In genomic region chr19:43581467-43581866, GRCh38 we compare ENCODE assay signal across 14 cellular contexts. TPM values are rescaled to one million over a fixed set of nuclear protein-coding genes. Genes with fewer than 3 reads are reported as not detected.
DNase-seq lines count a peak whose midpoint lies in the region; ATAC-seq and TF ChIP-seq lines count a peak whose summit lies in the region.
"Had no signal": no experiment of that assay in that cellular context is flagged by ENCODE, and none has a peak within 500 bp of the region (broad histone marks: within the 10 kb centered on the region; RNA-seq: fewer than 3 reads in every experiment).

No MANE protein-coding gene starts in this region.

- peaks cover 65 to 84% (median 74%) of the 10 kb centered on the region in 10 experiments for H3K4me1 ChIP-seq in BLaER1 treated with 17β-estradiol and CSF1 and Interleukin-3, amounts not matched to agents 10 nM and 100 nM
- peaks cover 9% of the 10 kb centered on the region for H3K4me1 ChIP-seq in HUES6 (ENCODE audit: control insufficient read depth, insufficient read depth, low read length)
- H3K4me1 ChIP-seq in neural progenitor cell = peaks cover 6% of the 10 kb centered on the region

- H3K9ac ChIP-seq in BLaER1 treated with 17β-estradiol and CSF1 and Interleukin-3, amounts not matched to agents 10 nM and 100 nM = peak overlapping the region in 3 of 11 experiments; percentile 3 to 27 (median 14); a peak in 5 of 22 replicates
- H3K9ac ChIP-seq in HUES6 (ENCODE audit: low read length) (no peak overlapping the region), neural progenitor cell (no peak overlapping the region)

- H3K4me1 Mint-ChIP-seq in dendritic cell treated with granulocyte-macrophage colony-stimulating factor and Interleukin-4, amounts not matched to agents 40 ng/mL and 50 ng/mL, for 4 days (ENCODE audit: low read depth) = peaks cover 41% of the 10 kb centered on the region
- peaks cover 28% of the 10 kb centered on the region for H3K4me1 Mint-ChIP-seq in neural progenitor cell

- peaks cover 10% of the 10 kb centered on the region for H3K36me3 Mint-ChIP-seq in dendritic cell treated with granulocyte-macrophage colony-stimulating factor and Interleukin-4, amounts not matched to agents 40 ng/mL and 50 ng/mL, for 4 days (ENCODE audit: low read depth)
- peaks cover 13% of the 10 kb centered on the region for H3K36me3 Mint-ChIP-seq in neural progenitor cell

- no peaks in the 10 kb centered on the region for H3K27me3 Mint-ChIP-seq in dendritic cell treated with granulocyte-macrophage colony-stimulating factor and Interleukin-4, amounts not matched to agents 40 ng/mL and 50 ng/mL, for 4 days
- peaks cover 2% of the 10 kb centered on the region for H3K27me3 Mint-ChIP-seq in neural progenitor cell (ENCODE audit: insufficient read depth, low read depth)

- H3K27ac ChIP-seq in BLaER1 treated with 17β-estradiol and CSF1 and Interleukin-3, amounts not matched to agents 10 nM and 100 nM = peak overlapping the region in 8 of 11 experiments; percentile 64 to 87 (median 82); a peak in 16 of 22 replicates
- H3K27ac ChIP-seq in HUES6 (ENCODE audit: low read depth, low read length) = no peak overlapping the region
- H3K27ac ChIP-seq in neural progenitor cell = no peak overlapping the region
- H3K27ac ChIP-seq: HL-60 had no signal

- no peaks in the 10 kb centered on the region for H4K20me1 ChIP-seq in BLaER1 treated with 17β-estradiol and CSF1 and Interleukin-3, amounts not matched to agents 10 nM and 100 nM
- H4K20me1 ChIP-seq in neural progenitor cell (ENCODE audit: low read depth) = no peaks in the 10 kb centered on the region

- no peak for DNase-seq in neural progenitor cell (ENCODE audit: low spot score)
- no peak for DNase-seq in NCI-H510A treated with DMSO at 0.1 percent for 48 hours (lab: John Stamatoyannopoulos, UW)
- no peak for DNase-seq in NCI-H2227 (lab: John Stamatoyannopoulos, UW; ENCODE audit: unreplicated experiment)
- DNase-seq: activated T-cell treated with anti-CD3 and anti-CD28 coated beads, Interleukin-2, amount 50 U/mL, for 1 hour; left lung; NCI-H1048; NK-92 treated with Interleukin-12 subunit alpha and Interleukin-12 subunit beta, amount 100 ng/mL, for 24 hours had no signal

- no peaks in the 10 kb centered on the region for H3K9me3 Mint-ChIP-seq in dendritic cell treated with granulocyte-macrophage colony-stimulating factor and Interleukin-4, amounts not matched to agents 40 ng/mL and 50 ng/mL, for 4 days
- peaks cover 2% of the 10 kb centered on the region for H3K9me3 Mint-ChIP-seq in neural progenitor cell

- no peak overlapping the region for H3K4me3 ChIP-seq in BLaER1 treated with 17β-estradiol and CSF1 and Interleukin-3, amounts not matched to agents 10 nM and 100 nM
- peak overlapping the region; percentile 42 for H3K4me3 ChIP-seq in HUES6 (ENCODE audit: low read depth, low read length)
- H3K4me3 ChIP-seq in neural progenitor cell = peak overlapping the region; percentile 69

- no peak overlapping the region for H2AFZ ChIP-seq in neural progenitor cell (replicated peaks)

- peaks cover 18% of the 10 kb centered on the region for H3K79me2 ChIP-seq in neural progenitor cell (ENCODE audit: low read depth)

- H3K4me3 Mint-ChIP-seq in dendritic cell treated with granulocyte-macrophage colony-stimulating factor and Interleukin-4, amounts not matched to agents 40 ng/mL and 50 ng/mL, for 4 days = no peak overlapping the region
- no peak overlapping the region for H3K4me3 Mint-ChIP-seq in neural progenitor cell

- no peak for TF ChIP-seq CTCF in neural progenitor cell (IDR thresholded peaks at IDR 0.05)

- peaks cover 0 to 15% (median 9%) of the 10 kb centered on the region in 11 experiments; a peak in 13 of 22 replicates for H3K9me3 ChIP-seq in BLaER1 treated with 17β-estradiol and CSF1 and Interleukin-3, amounts not matched to agents 10 nM and 100 nM (replicated peaks in 1 of 11)
- no peaks in the 10 kb centered on the region for H3K9me3 ChIP-seq in HUES6 (ENCODE audit: control insufficient read depth, insufficient read depth, low read depth, low read length)
- H3K9me3 ChIP-seq in neural progenitor cell (ENCODE audit: low read depth) = no peaks in the 10 kb centered on the region
- H3K9me3 ChIP-seq: left lung had no signal

- intact Hi-C loops in dendritic cell treated with granulocyte-macrophage colony-stimulating factor and Interleukin-4, amounts not matched to agents 40 ng/mL and 50 ng/mL, for 4 days (cut with micrococcal nuclease) = no loop called here

- peaks cover 12% of the 10 kb centered on the region for H3F3A ChIP-seq in neural progenitor cell (ENCODE audit: low read depth)

- H3K27ac Mint-ChIP-seq in dendritic cell treated with granulocyte-macrophage colony-stimulating factor and Interleukin-4, amounts not matched to agents 40 ng/mL and 50 ng/mL, for 4 days = peak overlapping the region; percentile 16
- H3K27ac Mint-ChIP-seq in neural progenitor cell = no peak overlapping the region

- peak overlapping the region; percentile 41 to 78 (median 64) for H3K4me2 ChIP-seq in BLaER1 treated with 17β-estradiol and CSF1 and Interleukin-3, amounts not matched to agents 10 nM and 100 nM
- peak overlapping the region; percentile 81 for H3K4me2 ChIP-seq in neural progenitor cell

- no peaks in the 10 kb centered on the region for H3K27me3 ChIP-seq in BLaER1 treated with 17β-estradiol and CSF1 and Interleukin-3, amounts not matched to agents 10 nM and 100 nM
- H3K27me3 ChIP-seq in HUES6 (ENCODE audit: control insufficient read depth, insufficient read depth, low read length) (no peaks in the 10 kb centered on the region), neural progenitor cell (no peaks in the 10 kb centered on the region)
- H3K27me3 ChIP-seq: left lung had no signal

- peaks cover under 1 to 13% (median 11%) of the 10 kb centered on the region in 11 experiments; a peak in 19 of 22 replicates for H3K36me3 ChIP-seq in BLaER1 treated with 17β-estradiol and CSF1 and Interleukin-3, amounts not matched to agents 10 nM and 100 nM
- H3K36me3 ChIP-seq in HUES6 (ENCODE audit: control insufficient read depth, insufficient read depth, low read length) (peaks cover 1% of the 10 kb centered on the region), neural progenitor cell (no peaks in the 10 kb centered on the region)

- ATAC-seq in HG02852 (IDR thresholded peaks at IDR 0.05; ENCODE audit: unreplicated experiment) (no peak), HG02970 (IDR thresholded peaks at IDR 0.05; ENCODE audit: low FRiP score, unreplicated experiment) (no peak)

RNA-seq across cellular contexts. Expression of gene PINLYP, which starts 5.9 kb away (rescaled TPM):
- total RNA-seq in neural progenitor cell (ENCODE audit: low replicate concordance) = 4.0 and 8.6 TPM in 2 replicates

RNA-seq across cellular contexts. Expression of gene XRCC1, which starts 6.1 kb away (rescaled TPM):
- 33.8 and 88.8 TPM in 2 replicates for total RNA-seq in neural progenitor cell (ENCODE audit: low replicate concordance)

RNA-seq across cellular contexts. Expression of gene IRGQ, which starts 14.5 kb away (rescaled TPM):
- 27.4 and 31.5 TPM in 2 replicates for total RNA-seq in neural progenitor cell (ENCODE audit: low replicate concordance)

RNA-seq across cellular contexts. Expression of gene ZNF576, which starts 14.9 kb away (rescaled TPM):
- 6.8 and 9.0 TPM in 2 replicates for total RNA-seq in neural progenitor cell (ENCODE audit: low replicate concordance)

RNA-seq across cellular contexts. Expression of gene SRRM5, which starts 30.4 kb away (rescaled TPM):
- 0.25 TPM in 1 of 2 replicates, not detected in the other for total RNA-seq in neural progenitor cell (ENCODE audit: low replicate concordance)
- total RNA-seq: frontal cortex had no signal

Comparison
In these comparisons a context has a peak if more than half of its experiments do, and no peak if none do; other contexts are left out.
1. H3K27ac ChIP-seq: peak in BLaER1 treated with 17β-estradiol and CSF1 and Interleukin-3, amounts not matched to agents 10 nM and 100 nM (8 of 11); none in HUES6 (single experiment) and neural progenitor cell (single experiment).
2. H3K4me3 ChIP-seq: peak in HUES6 (single experiment) and neural progenitor cell (single experiment); none in BLaER1 treated with 17β-estradiol and CSF1 and Interleukin-3, amounts not matched to agents 10 nM and 100 nM (0 of 10).